22 cellular contexts compared by ENCODE assay signal in the genomic region with DNA sequence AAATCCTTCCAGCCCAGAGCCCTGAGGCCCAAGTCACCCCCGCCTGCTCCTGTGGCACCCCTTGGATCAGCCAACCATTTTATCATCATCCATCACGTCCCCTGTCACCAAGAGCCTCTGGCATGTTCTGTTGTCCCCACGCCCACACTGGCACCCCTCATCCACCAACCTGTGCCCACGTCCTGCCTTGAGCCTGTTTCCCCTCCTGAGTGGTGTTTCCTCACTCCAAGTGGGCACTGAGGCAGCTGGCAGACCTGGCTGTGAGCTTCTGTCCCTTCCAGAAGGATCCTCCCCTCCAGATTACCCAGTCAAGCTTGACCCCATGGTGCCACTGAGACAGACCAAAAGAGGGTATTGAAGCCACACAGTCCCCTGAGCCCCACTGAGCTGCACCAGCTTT.
DNase-seq lines count a peak whose midpoint lies in the region; ATAC-seq, FAIRE-seq and TF ChIP-seq lines count a peak whose summit lies in the region.
"Had no signal": no experiment of that assay in that cellular context is flagged by ENCODE, and none has a peak within 500 bp of the region (broad histone marks: within the 10 kb centered on the region; RNA-seq: fewer than 3 reads in every experiment).

No MANE protein-coding gene starts in this region.

- H3K9ac ChIP-seq in K562 (ENCODE audit: insufficient read depth in 1 of 2, low read depth in 2 of 2, low read length in 2 of 2) (no peak overlapping the region), trophoblast cell (ENCODE audit: low read length) (no peak overlapping the region)
- H3K9ac ChIP-seq: SK-N-SH had no signal

- H3K79me2 ChIP-seq in K562 (ENCODE audit: control insufficient read depth, insufficient read depth, low read length) (no peaks in the 10 kb centered on the region), trophoblast cell (ENCODE audit: control insufficient read depth, insufficient read depth, low read length, poor library complexity) (no peaks in the 10 kb centered on the region)

- no peak overlapping the region for H3K27ac ChIP-seq in K562 (ENCODE audit: extremely low read depth, low read depth, low read length)
- no peak overlapping the region for H3K27ac ChIP-seq in trophoblast cell (ENCODE audit: low read depth, low read length)

- intact Hi-C loops in K562 (cut with micrococcal nuclease), result no loop called here

- H3K4me1 ChIP-seq in K562 (replicated peaks in 1 of 2; ENCODE audit: control insufficient read depth in 2 of 2, insufficient read depth in 2 of 2, low read length in 2 of 2) (peaks cover 20 to 30% of the 10 kb centered on the region in 2 experiments), trophoblast cell (ENCODE audit: control insufficient read depth in 1 of 2, insufficient read depth in 2 of 2, low read length in 2 of 2) (no peaks in the 10 kb centered on the region)

- no peak for DNase-seq in stimulated activated naive CD8-positive, alpha-beta T cell treated with anti-CD3 and anti-CD28 coated beads, Interleukin-15, amount 100 ng/mL, for 72 hours
- no peak for DNase-seq in stimulated activated naive CD8-positive, alpha-beta T cell treated with anti-CD3 and anti-CD28 coated beads, Interleukin-15, Interleukin-2, amounts not matched to agents 100 U/mL and 50 U/mL, for 24 hours
- DNase-seq in K562 (ENCODE audit: extremely low read depth in 1 of 4, low spot score in 3 of 4) (no peak), trophoblast cell (no peak), NCI-H1092 treated with DMSO at 0.1 percent for 48 hours (lab: John Stamatoyannopoulos, UW) (no peak), LoVo (ENCODE audit: low spot score) (no peak), NOMO-1 (lab: John Stamatoyannopoulos, UW; ENCODE audit: unreplicated experiment in 2 of 2) (no peak)
- DNase-seq: BE2C, EL, GF-D8, KG1, NCI-H1105, NCI-H2029 treated with DMSO at 0.1 percent for 48 hours, NCI-H226, NCI-H510A treated with DMSO at 0.1 percent for 48 hours, NCI-H748 treated with DMSO at 0.1 percent for 48 hours, SIG-M5, SK-N-SH had no signal

- peak overlapping the region; percentile 16 to 90 for H3K27ac Mint-ChIP-seq in stimulated activated naive CD8-positive, alpha-beta T cell treated with anti-CD3 and anti-CD28 coated beads, Interleukin-15, amount 100 ng/mL, for 72 hours
- H3K27ac Mint-ChIP-seq: GM23338 had no signal

- H3K4me3 ChIP-seq in K562 (no peak overlapping the region), trophoblast cell (ENCODE audit: low read depth, low read length) (no peak overlapping the region)
- H3K4me3 ChIP-seq: GM23338 had no signal

- no peak for FAIRE-seq in K562 (lab: Jason Lieb, UNC)
- FAIRE-seq: A204.1 had no signal

- H3K18ac ChIP-seq in trophoblast cell (ENCODE audit: low read length), result no peak overlapping the region

- H2BK120ac ChIP-seq in trophoblast cell (ENCODE audit: insufficient read depth, low read length, poor library complexity), result no peak overlapping the region

- H4K8ac ChIP-seq in trophoblast cell (ENCODE audit: low read depth, low read length), result no peak overlapping the region

- no peak for TF ChIP-seq CTCF in K562 (IDR thresholded peaks at IDR 0.05 in 2 of 3, conservative IDR thresholded peaks at IDR 0.05 in 1 of 3; ENCODE audit: insufficient read depth in 2 of 3, low read depth in 1 of 3, low read length in 3 of 3)

- no peak overlapping the region for H3K23ac ChIP-seq in trophoblast cell (ENCODE audit: low read length)

- H4K91ac ChIP-seq in trophoblast cell (ENCODE audit: low read depth, low read length), result no peak overlapping the region

- no peak overlapping the region for H4K12ac ChIP-seq in trophoblast cell (ENCODE audit: low read depth, low read length)

- no peak overlapping the region for H2AFZ ChIP-seq in K562 (ENCODE audit: low read depth, low read length)
- H2AFZ ChIP-seq in trophoblast cell (ENCODE audit: insufficient read depth, low read length, poor library complexity), result no peak overlapping the region
- H2AFZ ChIP-seq: GM23338 had no signal

- no TSS peak for BruUV-seq in K562 (replicated peaks; lab: Mats Ljungman, UMichigan)

- H3K9me1 ChIP-seq in K562 (ENCODE audit: control insufficient read depth, insufficient read depth, low read length), result peaks cover 6% of the 10 kb centered on the region

- no peaks in the 10 kb centered on the region for H3K27me3 Mint-ChIP-seq in stimulated activated naive CD8-positive, alpha-beta T cell treated with anti-CD3 and anti-CD28 coated beads, Interleukin-15, amount 100 ng/mL, for 72 hours

- no peaks in the 10 kb centered on the region for H3K27me3 ChIP-seq in K562 (ENCODE audit: control insufficient read depth in 2 of 2, insufficient read depth in 2 of 2, low read length in 2 of 2)
- H3K27me3 ChIP-seq in trophoblast cell (ENCODE audit: insufficient read depth, low read length), result no peaks in the 10 kb centered on the region
- H3K27me3 ChIP-seq: BE2C had no signal

- H3K14ac ChIP-seq in trophoblast cell (ENCODE audit: low read length), result no peak overlapping the region

- no peak overlapping the region for H2BK5ac ChIP-seq in trophoblast cell (ENCODE audit: low read depth, low read length, poor library complexity)

- ATAC-seq in stimulated activated naive CD8-positive, alpha-beta T cell treated with anti-CD3 and anti-CD28 coated beads, Interleukin-15, amount 100 ng/mL, for 72 hours, result no peak
- ATAC-seq in stimulated activated naive CD8-positive, alpha-beta T cell treated with anti-CD3 and anti-CD28 coated beads, Interleukin-15, Interleukin-2, amounts not matched to agents 100 U/mL and 50 U/mL, for 24 hours, result no peak
- no peak for ATAC-seq in K562
- ATAC-seq: GM23338, HCT116, Panc1 had no signal

- H4K20me1 ChIP-seq in K562 (replicated peaks; ENCODE audit: control insufficient read depth, insufficient read depth, low read length), result no peaks in the 10 kb centered on the region

- H3K4me1 Mint-ChIP-seq in stimulated activated naive CD8-positive, alpha-beta T cell treated with anti-CD3 and anti-CD28 coated beads, Interleukin-15, amount 100 ng/mL, for 72 hours, result peaks cover 31% of the 10 kb centered on the region

- no peak for TF ChIP-seq RAD21 in K562 (CRISPR knock-in tag; conservative IDR thresholded peaks at IDR 0.05 in 1 of 2, IDR thresholded peaks at IDR 0.05 in 1 of 2)

- peak overlapping the region; percentile 8 for H2BK12ac ChIP-seq in trophoblast cell (ENCODE audit: low read length)

- no peaks in the 10 kb centered on the region for H3K79me1 ChIP-seq in trophoblast cell (ENCODE audit: low read length)

- CTCF ChIA-PET in K562 (lab: Yijun Ruan, JAX; ENCODE audit: low intra/inter-chr PET ratio), result no interaction called here

- no peak overlapping the region for H3K4ac ChIP-seq in trophoblast cell (ENCODE audit: low read depth, low read length)

- no peak overlapping the region for H3K4me3 Mint-ChIP-seq in stimulated activated naive CD8-positive, alpha-beta T cell treated with anti-CD3 and anti-CD28 coated beads, Interleukin-15, amount 100 ng/mL, for 72 hours
- H3K4me3 Mint-ChIP-seq: GM23338 had no signal

- no peak overlapping the region for H2AK5ac ChIP-seq in trophoblast cell (ENCODE audit: low read length)

- H3K36me3 ChIP-seq in K562 (ENCODE audit: control insufficient read depth, insufficient read depth, low read length) (no peaks in the 10 kb centered on the region), trophoblast cell (ENCODE audit: control insufficient read depth in 1 of 2, insufficient read depth in 2 of 2, low read length in 2 of 2) (no peaks in the 10 kb centered on the region)
- H3K36me3 ChIP-seq: BE2C had no signal

- no peak for TF ChIP-seq EP300 in K562 (IDR thresholded peaks at IDR 0.05; ENCODE audit: low read length)

- no peak overlapping the region for H3K4me2 ChIP-seq in K562 (ENCODE audit: insufficient read depth, low read length)
- H3K4me2 ChIP-seq in trophoblast cell (ENCODE audit: low read length), result no peak overlapping the region
- H3K4me2 ChIP-seq: GM23338, SK-N-SH had no signal

- POLR2A ChIA-PET in K562 (lab: Yijun Ruan, JAX), result no interaction called here

- H3K9me3 Mint-ChIP-seq in stimulated activated naive CD8-positive, alpha-beta T cell treated with anti-CD3 and anti-CD28 coated beads, Interleukin-15, amount 100 ng/mL, for 72 hours, result no peaks in the 10 kb centered on the region
- H3K9me3 Mint-ChIP-seq: GM23338 had no signal

- in situ Hi-C loops in K562 (cut with MboI), result loop anchor here (5.0 kb wide), 2 partner anchors 78 to 627 kb away; no protein-coding TSS in a partner anchor

- H3K9me3 ChIP-seq in K562 (replicated peaks; ENCODE audit: control insufficient read depth, insufficient read depth, low read depth, low read length) (no peaks in the 10 kb centered on the region; the same call in none of the 2 replicates), trophoblast cell (ENCODE audit: insufficient read depth, low read depth, low read length) (peaks cover 11% of the 10 kb centered on the region)
- H3K9me3 ChIP-seq: BE2C, SK-N-SH had no signal

- no peak for TF ChIP-seq POLR2A in K562 (conservative IDR thresholded peaks at IDR 0.05)

- WGBS in K562 (ENCODE audit: insufficient coverage, low coverage, missing lambda C conversion rate), result 13% methylated on average over 4 of the region's 4 CpGs
- WGBS in trophoblast cell (ENCODE audit: extremely low coverage, insufficient coverage, insufficient read length), result no CpG with 5 or more reads among the region's 4 CpGs

TF ChIP-seq in K562, 482 proteins besides CTCF, POLR2A, EP300 and RAD21:
- TF ChIP-seq POLR2AphosphoS5 (IDR thresholded peaks at IDR 0.05; ENCODE audit: control insufficient read depth, insufficient read depth, low read depth, low read length) (no peak), DIDO1 (tag; IDR thresholded peaks at IDR 0.05; ENCODE audit: low read depth) (no peak), NCOA1 (IDR thresholded peaks at IDR 0.05; ENCODE audit: low read depth) (no peak)
- TF ChIP-seq, protein P1, sequence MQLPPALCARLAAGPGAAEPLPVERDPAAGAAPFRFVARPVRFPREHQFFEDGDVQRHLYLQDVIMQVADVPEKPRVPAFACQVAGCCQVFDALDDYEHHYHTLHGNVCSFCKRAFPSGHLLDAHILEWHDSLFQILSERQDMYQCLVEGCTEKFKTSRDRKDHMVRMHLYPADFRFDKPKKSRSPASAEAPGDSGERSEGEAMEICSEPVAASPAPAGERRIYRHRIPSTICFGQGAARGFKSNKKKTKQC (CRISPR knock-in tag; IDR thresholded peaks at IDR 0.05), result 0 out of 2 replicates have a peak, but pooled peaks have one; percentile 34
